9 cellular contexts compared by ENCODE assay signal in the genomic region with DNA sequence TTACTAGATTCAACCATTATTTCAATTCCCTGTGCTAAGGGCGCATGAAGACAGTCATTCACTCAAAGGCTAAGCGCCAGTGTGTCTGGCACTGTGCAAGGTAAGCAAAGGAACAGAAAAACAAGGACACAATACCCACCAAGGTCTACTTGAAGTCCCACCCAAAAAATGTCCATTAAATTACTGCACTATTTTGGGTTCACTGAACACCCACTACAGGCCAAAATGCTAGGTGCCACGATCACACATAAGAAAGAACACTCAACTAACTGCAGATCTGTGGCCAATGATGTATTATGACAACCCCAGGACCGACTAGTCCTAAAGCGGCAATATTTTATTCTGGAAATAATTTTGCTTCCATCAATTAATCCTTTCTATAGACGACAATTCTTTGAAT. TPM values are rescaled to one million over a fixed set of nuclear protein-coding genes. Genes with fewer than 3 reads are reported as not detected.
DNase-seq lines count a peak whose midpoint lies in the region; ATAC-seq and TF ChIP-seq lines count a peak whose summit lies in the region.
"Had no signal": no experiment of that assay in that cellular context is flagged by ENCODE, and none has a peak within 500 bp of the region (broad histone marks: within the 10 kb centered on the region; RNA-seq: fewer than 3 reads in every experiment).

No MANE protein-coding gene starts in this region.

- peak overlapping the region in 1 of 7 donors; percentile 8 for H3K27ac Mint-ChIP-seq in CD14-positive monocyte
- peak overlapping the region; percentile 88 to 93 (median 92) for H3K27ac Mint-ChIP-seq in IgD-negative memory B cell

- H3K4me1 Mint-ChIP-seq in CD14-positive monocyte, result peaks cover 58% of the 10 kb centered on the region
- peaks cover 40 to 49% (median 49%) of the 10 kb centered on the region in 3 donors for H3K4me1 Mint-ChIP-seq in IgD-negative memory B cell

- no peaks in the 10 kb centered on the region for H3K36me3 ChIP-seq in breast epithelium
- no peaks in the 10 kb centered on the region for H3K36me3 ChIP-seq in mucosa of stomach (ENCODE audit: control insufficient read depth, insufficient read depth, low read length)

- H3K27me3 ChIP-seq in breast epithelium (no peaks in the 10 kb centered on the region), mucosa of stomach (ENCODE audit: control insufficient read depth, insufficient read depth, low read length) (no peaks in the 10 kb centered on the region)

- no peak for ATAC-seq in HG03108 (IDR thresholded peaks at IDR 0.05; ENCODE audit: unreplicated experiment)

- intact Hi-C loops in CD14-positive monocyte (cut with micrococcal nuclease), result no loop called here
- intact Hi-C loops in breast epithelium (cut with DNase I; ENCODE audit: low total_unique reads), result no loop called here

- H3K4me1 ChIP-seq in breast epithelium (no peaks in the 10 kb centered on the region), mucosa of stomach (ENCODE audit: control insufficient read depth, insufficient read depth, low read length) (peaks cover 16% of the 10 kb centered on the region)

- peak overlapping the region; percentile 91 for H3K9ac ChIP-seq in mucosa of stomach (ENCODE audit: low read length)

- H3K9me3 Mint-ChIP-seq in CD14-positive monocyte, result no peaks in the 10 kb centered on the region
- H3K9me3 Mint-ChIP-seq in IgD-negative memory B cell, result no peaks in the 10 kb centered on the region

- no peak overlapping the region for H3K27ac ChIP-seq in breast epithelium

- DNase-seq in CD14-positive monocyte (ENCODE audit: low spot score), result no peak
- no peak for DNase-seq in breast epithelium (ENCODE audit: low spot score in 2 of 2)
- DNase-seq in cortex of kidney (lab: John Stamatoyannopoulos, UW), result no peak
- DNase-seq in NOMO-1 (lab: John Stamatoyannopoulos, UW; ENCODE audit: unreplicated experiment in 2 of 2), result no peak
- no peak for DNase-seq in activated CD4-positive, CD25-positive, alpha-beta regulatory T cell (lab: John Stamatoyannopoulos, UW)
- DNase-seq: NCI-H446 had no signal

- TF ChIP-seq CTCF in CD14-positive monocyte (IDR thresholded peaks at IDR 0.05) (no peak), breast epithelium (IDR thresholded peaks at IDR 0.05) (no peak)

- TF ChIP-seq POLR2A in breast epithelium (IDR thresholded peaks at IDR 0.05), result no peak

- H3K36me3 Mint-ChIP-seq in CD14-positive monocyte (peaks cover 0 to 1% of the 10 kb centered on the region in 2 donors), IgD-negative memory B cell (peaks cover 3% of the 10 kb centered on the region)

- H3K9me3 ChIP-seq in breast epithelium, result no peaks in the 10 kb centered on the region
- no peaks in the 10 kb centered on the region for H3K9me3 ChIP-seq in mucosa of stomach (ENCODE audit: control insufficient read depth, low read length)

- H3K4me3 ChIP-seq in breast epithelium, result peak overlapping the region in 2 of 3 donors; percentile 94 to 99
- peak overlapping the region; percentile 12 for H3K4me3 ChIP-seq in mucosa of stomach (ENCODE audit: low read length)

- H3K27me3 Mint-ChIP-seq in CD14-positive monocyte (ENCODE audit: low read depth in 3 of 3) (no peaks in the 10 kb centered on the region), IgD-negative memory B cell (no peaks in the 10 kb centered on the region)

- H3K4me3 Mint-ChIP-seq in CD14-positive monocyte, result peak overlapping the region; percentile 20 to 92
- H3K4me3 Mint-ChIP-seq in IgD-negative memory B cell, result peak overlapping the region; percentile 89 to 97 (median 94)

RNA-seq across cellular contexts. Expression of a gene that starts 1.8 kb away (rescaled TPM):
- 1 to 10 TPM; 7.0 to 8.2 TPM for polyA plus RNA-seq in CD14-positive monocyte
- polyA plus RNA-seq in IgD-negative memory B cell, result 24.9 TPM
- total RNA-seq in breast epithelium, result 10 to 100 TPM; 30.6 to 47.4 (median 41.3) TPM
